ENCODE assay signal across 8 cellular contexts in the genomic region with DNA sequence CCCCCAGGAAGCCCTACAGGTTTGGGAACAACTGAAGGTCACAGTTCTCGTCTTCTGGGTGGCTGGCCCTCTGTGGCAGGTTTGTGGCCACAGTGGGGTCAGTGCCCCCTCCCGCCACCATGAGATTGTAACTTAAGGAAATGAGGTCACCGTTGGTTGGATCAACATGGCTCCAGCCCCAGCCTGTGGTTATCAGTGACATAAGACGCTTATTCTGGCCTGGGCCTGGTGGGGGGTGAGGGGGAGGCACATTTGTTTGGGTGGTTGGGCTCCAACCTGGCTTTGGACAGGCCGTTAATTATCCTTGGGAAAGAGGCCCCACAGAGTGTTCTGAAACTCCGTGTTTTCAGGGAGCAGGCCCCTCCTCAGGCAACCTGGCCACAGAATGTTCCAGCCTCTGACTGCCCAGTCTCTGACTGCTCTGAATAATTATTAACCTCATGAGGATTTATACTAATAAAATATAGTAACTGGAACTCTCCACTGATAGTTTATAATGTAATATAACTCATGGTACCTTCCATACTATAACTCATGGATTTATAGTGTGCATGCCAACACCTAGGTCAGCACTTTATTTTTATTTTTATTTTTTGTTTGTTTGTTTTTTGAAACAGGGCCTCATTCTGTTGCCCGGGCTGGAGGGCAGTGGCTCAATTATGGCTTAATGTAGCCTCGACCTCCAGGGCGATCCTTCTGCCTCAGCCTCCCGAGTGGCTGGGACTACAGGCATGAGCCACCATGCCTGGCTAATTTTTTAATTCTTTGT. TPM values are rescaled to one million over a fixed set of nuclear protein-coding genes. Genes with fewer than 3 reads are reported as not detected.
DNase-seq lines count a peak whose midpoint lies in the region; ATAC-seq and TF ChIP-seq lines count a peak whose summit lies in the region.

No MANE protein-coding gene starts in this region.

- POLR2A ChIA-PET in activated CD8-positive, alpha-beta T cell treated with anti-CD3 and anti-CD28 coated beads, Interleukin-2, amount 10 ng/mL, durations not matched to agents 7 days and 5 days (lab: Charles Lee), result no interaction called here
- POLR2A ChIA-PET in activated CD8-positive, alpha-beta T cell treated with anti-CD3 and anti-CD28 coated beads for 36 hours (lab: Charles Lee), result no interaction called here
- POLR2A ChIA-PET in naive thymus-derived CD4-positive, alpha-beta T cell (lab: Charles Lee), result interaction anchor here (0.7 kb wide), 1 partner anchor 67 kb away, joined by 3 read pairs; no protein-coding TSS in a partner anchor

- no peak for TF ChIP-seq CTCF in activated CD8-positive, alpha-beta T cell treated with anti-CD3 and anti-CD28 coated beads for 36 hours (IDR thresholded peaks at IDR 0.05)
- no peak for TF ChIP-seq CTCF in fibroblast of pulmonary artery (IDR thresholded peaks at IDR 0.05; ENCODE audit: low read length, missing control alignments)

- peak overlapping the region; percentile 46 for H3K27ac Mint-ChIP-seq in activated CD8-positive, alpha-beta T cell treated with anti-CD3 and anti-CD28 coated beads, Interleukin-2, amount 10 ng/mL, durations not matched to agents 7 days and 5 days
- no peak overlapping the region for H3K27ac Mint-ChIP-seq in activated CD8-positive, alpha-beta T cell treated with anti-CD3 and anti-CD28 coated beads for 36 hours
- H3K27ac Mint-ChIP-seq in naive thymus-derived CD4-positive, alpha-beta T cell, result no peak overlapping the region

- no peak overlapping the region for H3K27ac ChIP-seq in naive thymus-derived CD4-positive, alpha-beta T cell (ENCODE audit: low read depth, low read length)

- H3K4me1 Mint-ChIP-seq in activated CD8-positive, alpha-beta T cell treated with anti-CD3 and anti-CD28 coated beads, Interleukin-2, amount 10 ng/mL, durations not matched to agents 7 days and 5 days (ENCODE audit: low read depth), result peaks cover 4% of the 10 kb centered on the region
- H3K4me1 Mint-ChIP-seq in activated CD8-positive, alpha-beta T cell treated with anti-CD3 and anti-CD28 coated beads for 36 hours (ENCODE audit: low read depth), result peaks cover 3% of the 10 kb centered on the region
- peaks cover 0 to 8% (median 4%) of the 10 kb centered on the region in 7 donors for H3K4me1 Mint-ChIP-seq in naive thymus-derived CD4-positive, alpha-beta T cell

- no peak overlapping the region for H3K4me3 Mint-ChIP-seq in activated CD8-positive, alpha-beta T cell treated with anti-CD3 and anti-CD28 coated beads, Interleukin-2, amount 10 ng/mL, durations not matched to agents 7 days and 5 days
- H3K4me3 Mint-ChIP-seq in activated CD8-positive, alpha-beta T cell treated with anti-CD3 and anti-CD28 coated beads for 36 hours, result no peak overlapping the region
- no peak overlapping the region for H3K4me3 Mint-ChIP-seq in naive thymus-derived CD4-positive, alpha-beta T cell

- no peaks in the 10 kb centered on the region for H3K4me1 ChIP-seq in naive thymus-derived CD4-positive, alpha-beta T cell (ENCODE audit: control insufficient read depth in 2 of 2, insufficient read depth in 2 of 2, low read length in 2 of 2)

- no peak for ATAC-seq in activated CD8-positive, alpha-beta T cell treated with anti-CD3 and anti-CD28 coated beads, Interleukin-2, amount 10 ng/mL, durations not matched to agents 7 days and 5 days
- no peak for ATAC-seq in activated CD8-positive, alpha-beta T cell treated with anti-CD3 and anti-CD28 coated beads for 36 hours
- peak; percentile 54 for ATAC-seq in naive thymus-derived CD4-positive, alpha-beta T cell
- no peak for ATAC-seq in GM21447 (IDR thresholded peaks at IDR 0.05; ENCODE audit: unreplicated experiment)
- no peak for ATAC-seq in GM21529 (IDR thresholded peaks at IDR 0.05; ENCODE audit: unreplicated experiment)
- no peak for ATAC-seq in HG03520 (IDR thresholded peaks at IDR 0.05; ENCODE audit: unreplicated experiment)

- H3K36me3 Mint-ChIP-seq in activated CD8-positive, alpha-beta T cell treated with anti-CD3 and anti-CD28 coated beads, Interleukin-2, amount 10 ng/mL, durations not matched to agents 7 days and 5 days (ENCODE audit: low read depth), result peaks cover 6% of the 10 kb centered on the region
- peaks cover 5% of the 10 kb centered on the region for H3K36me3 Mint-ChIP-seq in activated CD8-positive, alpha-beta T cell treated with anti-CD3 and anti-CD28 coated beads for 36 hours (ENCODE audit: low read depth)
- peaks cover 0 to 50% (median 7%) of the 10 kb centered on the region in 5 donors for H3K36me3 Mint-ChIP-seq in naive thymus-derived CD4-positive, alpha-beta T cell

- no peaks in the 10 kb centered on the region for H3K27me3 ChIP-seq in naive thymus-derived CD4-positive, alpha-beta T cell (ENCODE audit: control insufficient read depth in 2 of 2, insufficient read depth in 2 of 2, low read length in 2 of 2)

- H3K9me3 Mint-ChIP-seq in activated CD8-positive, alpha-beta T cell treated with anti-CD3 and anti-CD28 coated beads, Interleukin-2, amount 10 ng/mL, durations not matched to agents 7 days and 5 days (ENCODE audit: insufficient read depth), result no peaks in the 10 kb centered on the region
- no peaks in the 10 kb centered on the region for H3K9me3 Mint-ChIP-seq in activated CD8-positive, alpha-beta T cell treated with anti-CD3 and anti-CD28 coated beads for 36 hours
- H3K9me3 Mint-ChIP-seq in naive thymus-derived CD4-positive, alpha-beta T cell, result no peaks in the 10 kb centered on the region

- H3K27me3 Mint-ChIP-seq in activated CD8-positive, alpha-beta T cell treated with anti-CD3 and anti-CD28 coated beads, Interleukin-2, amount 10 ng/mL, durations not matched to agents 7 days and 5 days (ENCODE audit: low read depth), result no peaks in the 10 kb centered on the region
- H3K27me3 Mint-ChIP-seq in activated CD8-positive, alpha-beta T cell treated with anti-CD3 and anti-CD28 coated beads for 36 hours, result no peaks in the 10 kb centered on the region
- H3K27me3 Mint-ChIP-seq in naive thymus-derived CD4-positive, alpha-beta T cell, result no peaks in the 10 kb centered on the region

- intact Hi-C loops in activated CD8-positive, alpha-beta T cell treated with anti-CD3 and anti-CD28 coated beads for 36 hours (cut with micrococcal nuclease), result no loop called here
- intact Hi-C loops in naive thymus-derived CD4-positive, alpha-beta T cell (cut with micrococcal nuclease), result no loop called here

- CTCF ChIA-PET in activated CD8-positive, alpha-beta T cell treated with anti-CD3 and anti-CD28 coated beads, Interleukin-2, amount 10 ng/mL, durations not matched to agents 7 days and 5 days (lab: Charles Lee), result interaction anchor here (1.6 kb wide), 1 partner anchor 186 kb away, joined by 4 read pairs; no protein-coding TSS in a partner anchor
- CTCF ChIA-PET in activated CD8-positive, alpha-beta T cell treated with anti-CD3 and anti-CD28 coated beads for 36 hours (lab: Charles Lee), result interaction anchor here (1.1 to 1.4 kb wide), 2 partner anchors 185 to 188 kb away, joined by 3 read pairs; no protein-coding TSS in a partner anchor
- CTCF ChIA-PET in naive thymus-derived CD4-positive, alpha-beta T cell (lab: Charles Lee), result no interaction called here

- H3K4me3 ChIP-seq in fibroblast of pulmonary artery (replicated peaks; ENCODE audit: low read depth, low read length), result no peak overlapping the region
- H3K4me3 ChIP-seq in naive thymus-derived CD4-positive, alpha-beta T cell (ENCODE audit: low read length), result no peak overlapping the region

- H3K9me3 ChIP-seq in naive thymus-derived CD4-positive, alpha-beta T cell (ENCODE audit: control insufficient read depth in 2 of 3, low read length in 3 of 3), result no peaks in the 10 kb centered on the region

- no peak for DNase-seq in activated CD8-positive, alpha-beta T cell treated with anti-CD3 and anti-CD28 coated beads, Interleukin-2, amount 10 ng/mL, durations not matched to agents 7 days and 5 days
- DNase-seq in activated CD8-positive, alpha-beta T cell treated with anti-CD3 and anti-CD28 coated beads for 36 hours, result no peak
- DNase-seq in fibroblast of pulmonary artery (ENCODE audit: low read depth), result peak; percentile 86
- no peak for DNase-seq in naive thymus-derived CD4-positive, alpha-beta T cell
- no peak for DNase-seq in inferior parietal cortex (ENCODE audit: extremely low spot score)

- peaks cover 0 to 67% (median 0%) of the 10 kb centered on the region in 3 experiments for H3K36me3 ChIP-seq in naive thymus-derived CD4-positive, alpha-beta T cell (ENCODE audit: control insufficient read depth in 2 of 3, insufficient read depth in 3 of 3, low read length in 3 of 3)

RNA-seq across cellular contexts. Expression of a gene that starts 58.0 kb away (rescaled TPM):
- 10 to 100 TPM; 45.1 to 49.4 TPM for total RNA-seq in activated CD8-positive, alpha-beta T cell treated with anti-CD3 and anti-CD28 coated beads, Interleukin-2, amount 10 ng/mL, durations not matched to agents 7 days and 5 days
- 10 to 100 TPM; 72.9 to 74.9 TPM for total RNA-seq in activated CD8-positive, alpha-beta T cell treated with anti-CD3 and anti-CD28 coated beads for 36 hours
- total RNA-seq in naive thymus-derived CD4-positive, alpha-beta T cell, result 10 to 100 TPM in 3 of 5 experiments, 1 to 10 TPM in 2; 9.6 to 40.0 (median 12.9) TPM
- 10 to 100 TPM; 29.7 to 37.1 TPM for polyA plus RNA-seq in naive thymus-derived CD4-positive, alpha-beta T cell
